Comparison of ENCODE assay signal across 8 cellular contexts in the genomic region with DNA sequence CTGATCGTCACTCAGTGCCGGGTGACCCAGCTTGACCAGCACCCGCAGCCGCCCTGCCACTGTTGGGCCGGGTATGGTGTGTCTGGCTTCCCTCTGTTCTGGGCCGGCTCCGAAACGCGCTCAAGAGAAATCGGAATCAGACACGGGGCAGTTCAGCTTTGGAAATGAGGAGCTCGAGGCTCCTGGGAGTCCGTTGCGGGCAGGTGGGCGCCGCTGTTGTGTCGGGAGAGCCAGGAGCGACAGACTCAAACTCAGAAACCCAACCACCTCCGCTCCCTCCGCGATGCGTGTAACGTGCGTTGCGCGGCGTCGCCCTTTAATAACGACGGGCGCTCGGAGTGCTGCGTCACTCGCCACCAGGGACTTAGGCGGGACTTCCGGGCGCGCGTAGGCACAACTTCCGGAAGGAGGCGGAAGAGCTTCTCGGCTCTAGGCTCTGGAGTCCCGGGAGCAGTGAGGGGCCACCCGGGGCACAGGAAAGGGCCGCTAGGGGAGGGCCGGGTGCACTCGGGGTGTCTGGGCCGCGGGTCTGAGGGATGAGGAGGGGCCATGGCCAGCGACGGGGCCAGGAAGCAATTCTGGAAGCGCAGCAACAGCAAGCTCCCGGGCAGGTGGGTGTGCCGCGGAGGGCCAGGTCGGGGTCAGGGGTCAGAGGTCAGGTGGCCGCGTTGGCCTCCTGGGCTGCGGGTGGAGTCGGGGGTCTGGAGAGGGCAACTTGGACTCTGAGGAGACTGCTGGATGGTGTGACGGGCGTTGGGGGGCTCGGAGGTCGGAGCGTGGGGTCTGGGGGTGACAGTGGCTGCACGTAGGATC. TPM values are rescaled to one million over a fixed set of nuclear protein-coding genes. Genes with fewer than 3 reads are reported as not detected.
DNase-seq lines count a peak whose midpoint lies in the region; TF ChIP-seq lines count a peak whose summit lies in the region.

A gene with protein sequence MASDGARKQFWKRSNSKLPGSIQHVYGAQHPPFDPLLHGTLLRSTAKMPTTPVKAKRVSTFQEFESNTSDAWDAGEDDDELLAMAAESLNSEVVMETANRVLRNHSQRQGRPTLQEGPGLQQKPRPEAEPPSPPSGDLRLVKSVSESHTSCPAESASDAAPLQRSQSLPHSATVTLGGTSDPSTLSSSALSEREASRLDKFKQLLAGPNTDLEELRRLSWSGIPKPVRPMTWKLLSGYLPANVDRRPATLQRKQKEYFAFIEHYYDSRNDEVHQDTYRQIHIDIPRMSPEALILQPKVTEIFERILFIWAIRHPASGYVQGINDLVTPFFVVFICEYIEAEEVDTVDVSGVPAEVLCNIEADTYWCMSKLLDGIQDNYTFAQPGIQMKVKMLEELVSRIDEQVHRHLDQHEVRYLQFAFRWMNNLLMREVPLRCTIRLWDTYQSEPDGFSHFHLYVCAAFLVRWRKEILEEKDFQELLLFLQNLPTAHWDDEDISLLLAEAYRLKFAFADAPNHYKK (plus strand): TSS at position 413 of the 813 bp plus-strand sequence. CDS start 137 bp downstream, at position 550.

- H3K36me3 ChIP-seq in SK-N-SH (replicated peaks in 1 of 2; ENCODE audit: control insufficient read depth in 1 of 2, insufficient read depth in 2 of 2, low read length in 1 of 2), result peaks cover 0 to 3% of the 10 kb centered on the region in 2 experiments

- H3K4me2 ChIP-seq in SK-N-SH, result peak within 1 kb of the TSS; percentile 84

- H3F3A ChIP-seq in SK-N-SH (replicated peaks; ENCODE audit: insufficient read depth), result peaks cover 10% of the 10 kb centered on the region

- no peaks in the 10 kb centered on the region for H3K27me3 ChIP-seq in SK-N-SH (ENCODE audit: insufficient read depth)

- POLR2A ChIA-PET in HEK293T (lab: Yijun Ruan, JAX), result interaction anchor here (0.8 to 2.7 kb wide), 22 partner anchors 9 to 269 kb away, joined by 3 to 41 read pairs (median 6); no protein-coding TSS in a partner anchor
- POLR2A ChIA-PET in SK-N-SH (lab: Yijun Ruan, JAX), result interaction anchor here (0.6 to 2.1 kb wide), 10 partner anchors 8 to 274 kb away, joined by 3 to 7 read pairs (median 3); no protein-coding TSS in a partner anchor

- peaks cover 71% of the 10 kb centered on the region for H3K79me2 ChIP-seq in SK-N-SH (ENCODE audit: insufficient read depth)

- H3K9ac ChIP-seq in SK-N-SH, result peak within 1 kb of the TSS; percentile 97

- TF ChIP-seq RAD21 in SK-N-SH (IDR thresholded peaks at IDR 0.05; ENCODE audit: low read length), result no peak

- WGBS in SK-N-SH (ENCODE audit: low lambda C conversion rate), result under 1% methylated on average over 39 of the region's 66 CpGs

- CTCF ChIA-PET in HEK293T (lab: Yijun Ruan, JAX), result interaction anchor here (0.5 kb wide), 1 partner anchor 199 kb away, joined by 3 read pairs; no protein-coding TSS in a partner anchor
- CTCF ChIA-PET in SK-N-SH (lab: Yijun Ruan, JAX), result interaction anchor here (0.6 to 1.6 kb wide), 5 partner anchors 13 to 221 kb away, joined by 3 to 7 read pairs (median 4); no protein-coding TSS in a partner anchor

- H3K27ac ChIP-seq in SK-N-SH (ENCODE audit: low read depth in 2 of 2, low read length in 1 of 2), result peak within 1 kb of the TSS; percentile 78 to 85
- H3K27ac ChIP-seq in substantia nigra (ENCODE audit: low read depth, low read length, poor library complexity, severe bottlenecking), result peak within 1 kb of the TSS; percentile 85

- no peak for TF ChIP-seq EP300 in SK-N-SH (IDR thresholded peaks at IDR 0.05; ENCODE audit: borderline replicate concordance in 1 of 2, low read depth in 1 of 2, low read length in 1 of 2)

- peak within 1 kb of the TSS; percentile 75 to 98 for H3K4me3 ChIP-seq in SK-N-SH (ENCODE audit: low read depth in 2 of 2, low read length in 1 of 2)

- peaks cover 11 to 14% of the 10 kb centered on the region in 2 experiments; a peak in 2 of 4 replicates for H3K4me1 ChIP-seq in SK-N-SH (ENCODE audit: control insufficient read depth in 1 of 2, insufficient read depth in 2 of 2, low read depth in 1 of 2, low read length in 1 of 2)

- H3K9me3 ChIP-seq in SK-N-SH, result no peaks in the 10 kb centered on the region

- no peaks in the 10 kb centered on the region for H3K9me2 ChIP-seq in SK-N-SH

- peaks cover 11% of the 10 kb centered on the region; the same call in 1 of the 2 replicates for H4K20me1 ChIP-seq in SK-N-SH (ENCODE audit: insufficient read depth)

- peak within 1 kb of the TSS; percentile 81 for H2AFZ ChIP-seq in SK-N-SH (ENCODE audit: low read depth)

- TF ChIP-seq CTCF in SK-N-SH (IDR thresholded peaks at IDR 0.05), result no peak

- DNase-seq in GDM1 (lab: John Stamatoyannopoulos, UW) (peak; percentile 89), HEK293T (ENCODE audit: extremely low spot score) (peak; percentile 98), NAMALWA (ENCODE audit: low spot score) (peak; percentile 96), SK-N-SH (peak; percentile 97), germinal center (ENCODE audit: low spot score) (peak; percentile 94), non-pigmented ciliary epithelial cell (ENCODE audit: low read depth) (peak; percentile 63), substantia nigra (lab: John Stamatoyannopoulos, UW) (peak; percentile 48 to 97 (median 90))
- peak; percentile 96 for DNase-seq in activated naive CD4-positive, alpha-beta T cell treated with anti-CD3 and anti-CD28 coated beads, Interleukin-2, amount 50 U/mL, for 16 hours

TF ChIP-seq in HEK293T, 16 proteins besides CTCF, POLR2A, EP300 and RAD21:
- TF ChIP-seq SUZ12 (IDR thresholded peaks at IDR 0.05) (no peak), ELF4 (IDR thresholded peaks at IDR 0.05) (peak; percentile 82), HDGF (IDR thresholded peaks at IDR 0.05; ENCODE audit: borderline replicate concordance) (no peak), CTBP1 (IDR thresholded peaks at IDR 0.05; ENCODE audit: borderline replicate concordance) (no peak; the same call in 1 of the 2 replicates), L3MBTL2 (conservative IDR thresholded peaks at IDR 0.05) (peak; percentile 87), NFRKB (IDR thresholded peaks at IDR 0.05) (no peak), FOXM1 (IDR thresholded peaks at IDR 0.05; ENCODE audit: borderline replicate concordance) (no peak)
- TF ChIP-seq, protein P1, sequence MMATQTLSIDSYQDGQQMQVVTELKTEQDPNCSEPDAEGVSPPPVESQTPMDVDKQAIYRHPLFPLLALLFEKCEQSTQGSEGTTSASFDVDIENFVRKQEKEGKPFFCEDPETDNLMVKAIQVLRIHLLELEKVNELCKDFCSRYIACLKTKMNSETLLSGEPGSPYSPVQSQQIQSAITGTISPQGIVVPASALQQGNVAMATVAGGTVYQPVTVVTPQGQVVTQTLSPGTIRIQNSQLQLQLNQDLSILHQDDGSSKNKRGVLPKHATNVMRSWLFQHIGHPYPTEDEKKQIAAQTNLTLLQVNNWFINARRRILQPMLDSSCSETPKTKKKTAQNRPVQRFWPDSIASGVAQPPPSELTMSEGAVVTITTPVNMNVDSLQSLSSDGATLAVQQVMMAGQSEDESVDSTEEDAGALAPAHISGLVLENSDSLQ (IDR thresholded peaks at IDR 0.05), result peak; percentile 69

TF ChIP-seq in SK-N-SH, 30 proteins besides CTCF, POLR2A, EP300 and RAD21:
- TF ChIP-seq GABPA (IDR thresholded peaks at IDR 0.05; ENCODE audit: low read depth) (peak; percentile 99), FOXJ3 (CRISPR knock-in tag; IDR thresholded peaks at IDR 0.05) (peak; percentile 81; the same call in 1 of the 2 replicates), TCF12 (IDR thresholded peaks at IDR 0.05) (peak; percentile 20; the same call in 1 of the 2 replicates), MXI1 (IDR thresholded peaks at IDR 0.05; ENCODE audit: low read depth, low read length) (peak; percentile 97), SIN3A (IDR thresholded peaks at IDR 0.05; ENCODE audit: borderline replicate concordance, low read depth, low read length) (peak; percentile 83), RXRA (IDR thresholded peaks at IDR 0.05; ENCODE audit: borderline replicate concordance, low read depth) (no peak), JUND (IDR thresholded peaks at IDR 0.05) (no peak), CHD2 (IDR thresholded peaks at IDR 0.05; ENCODE audit: low read length, partially characterized antibody) (peak; percentile 81), POLR2AphosphoS5 (IDR thresholded peaks at IDR 0.05; ENCODE audit: low read depth, low read length) (peak; percentile 98), TAF1 (IDR thresholded peaks at IDR 0.05; ENCODE audit: borderline replicate concordance, low read depth, low read length) (peak; percentile 92), ELF1 (IDR thresholded peaks at IDR 0.05) (peak; percentile 92), NRF1 (IDR thresholded peaks at IDR 0.05; ENCODE audit: low read depth, low read length) (no peak)
- TF ChIP-seq, protein P2, sequence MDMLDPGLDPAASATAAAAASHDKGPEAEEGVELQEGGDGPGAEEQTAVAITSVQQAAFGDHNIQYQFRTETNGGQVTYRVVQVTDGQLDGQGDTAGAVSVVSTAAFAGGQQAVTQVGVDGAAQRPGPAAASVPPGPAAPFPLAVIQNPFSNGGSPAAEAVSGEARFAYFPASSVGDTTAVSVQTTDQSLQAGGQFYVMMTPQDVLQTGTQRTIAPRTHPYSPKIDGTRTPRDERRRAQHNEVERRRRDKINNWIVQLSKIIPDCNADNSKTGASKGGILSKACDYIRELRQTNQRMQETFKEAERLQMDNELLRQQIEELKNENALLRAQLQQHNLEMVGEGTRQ (IDR thresholded peaks at IDR 0.05; ENCODE audit: borderline replicate concordance, low read depth, low read length), result no peak
- TF ChIP-seq, protein P3, sequence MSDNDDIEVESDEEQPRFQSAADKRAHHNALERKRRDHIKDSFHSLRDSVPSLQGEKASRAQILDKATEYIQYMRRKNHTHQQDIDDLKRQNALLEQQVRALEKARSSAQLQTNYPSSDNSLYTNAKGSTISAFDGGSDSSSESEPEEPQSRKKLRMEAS (IDR thresholded peaks at IDR 0.05; ENCODE audit: low read depth), result peak; percentile 96
- TF ChIP-seq, protein P4, sequence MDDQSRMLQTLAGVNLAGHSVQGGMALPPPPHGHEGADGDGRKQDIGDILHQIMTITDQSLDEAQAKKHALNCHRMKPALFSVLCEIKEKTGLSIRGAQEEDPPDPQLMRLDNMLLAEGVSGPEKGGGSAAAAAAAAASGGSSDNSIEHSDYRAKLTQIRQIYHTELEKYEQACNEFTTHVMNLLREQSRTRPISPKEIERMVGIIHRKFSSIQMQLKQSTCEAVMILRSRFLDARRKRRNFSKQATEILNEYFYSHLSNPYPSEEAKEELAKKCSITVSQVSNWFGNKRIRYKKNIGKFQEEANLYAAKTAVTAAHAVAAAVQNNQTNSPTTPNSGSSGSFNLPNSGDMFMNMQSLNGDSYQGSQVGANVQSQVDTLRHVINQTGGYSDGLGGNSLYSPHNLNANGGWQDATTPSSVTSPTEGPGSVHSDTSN (IDR thresholded peaks at IDR 0.05), result peak; percentile 15; the same call in 1 of the 2 replicates

RNA-seq across cellular contexts. Expression of the gene that starts here (rescaled TPM):
- polyA plus RNA-seq in SK-N-SH (2012; rRNA removed), result 14.5 and 16.5 TPM in 2 replicates
- polyA plus RNA-seq in SK-N-SH (2012; cell fraction: cytosol; rRNA removed), result 12.8 and 14.4 TPM in 2 replicates
- polyA plus RNA-seq in SK-N-SH (2012; cell fraction: nucleus; rRNA removed), result 16.3 and 19.4 TPM in 2 replicates

Comparison
In these comparisons a context has a peak if more than half of its experiments do, and no peak if none do; other contexts are left out.
1. Peak in every context shown above with its lines: DNase-seq, H3K4me3 ChIP-seq and H3K27ac ChIP-seq.